In the genomic region with DNA sequence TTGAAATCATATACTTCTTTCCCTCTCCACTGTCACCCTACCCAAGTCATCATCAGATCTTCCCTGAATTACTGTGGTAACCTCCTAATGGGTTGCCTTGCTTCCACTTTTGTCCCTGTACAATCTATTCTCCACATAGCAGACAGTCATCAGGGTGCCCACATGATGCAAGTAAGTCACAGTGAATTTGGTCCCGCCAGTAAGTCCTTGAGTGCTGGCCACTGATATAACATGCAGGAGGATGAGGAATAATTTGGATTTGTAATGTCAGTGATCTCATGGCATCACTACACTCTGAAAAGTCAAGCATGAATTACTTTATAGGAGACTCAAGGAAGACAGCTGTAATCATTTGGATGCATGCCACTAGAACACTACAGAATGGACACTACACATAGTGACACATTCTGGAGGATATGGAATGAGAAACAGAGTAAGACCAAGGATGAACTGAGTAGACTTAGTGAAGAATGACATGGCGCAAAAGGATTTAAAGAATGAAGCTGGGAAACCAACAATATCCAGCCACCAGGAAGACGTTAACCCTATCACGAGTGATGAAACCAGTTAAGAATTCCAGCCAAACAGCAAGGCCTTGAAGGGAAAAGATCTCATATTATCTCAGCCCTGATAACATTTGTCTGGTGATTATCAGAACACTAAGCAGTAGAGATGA, we compare ENCODE assay signal across 12 cellular contexts. TPM values are rescaled to one million over a fixed set of nuclear protein-coding genes. Genes with fewer than 3 reads are reported as not detected.
DNase-seq lines count a peak whose midpoint lies in the region; FAIRE-seq and TF ChIP-seq lines count a peak whose summit lies in the region.
"Had no signal": no experiment of that assay in that cellular context is flagged by ENCODE, and none has a peak within 500 bp of the region (broad histone marks: within the 10 kb centered on the region; RNA-seq: fewer than 3 reads in every experiment).

No MANE protein-coding gene starts in this region.

- dilution Hi-C loops in endothelial cell of umbilical vein (cut with MboI; ENCODE audit: extremely low pct_ligation_motif_present, low sequenced_read_pairs) = no loop called here

- DNase-seq in AG20443 (ENCODE audit: low spot score) = peak; percentile 77
- peak; percentile 11 for DNase-seq in NCI-H2029 (lab: John Stamatoyannopoulos, UW)
- peak; percentile 76 for DNase-seq in endothelial cell of umbilical vein (ENCODE audit: low read depth, low spot score)
- DNase-seq in activated CD4-positive, CD25-positive, alpha-beta regulatory T cell treated with anti-CD3 and anti-CD28 coated beads, Interleukin-2, amount 50 U/mL, for 72 hours = no peak
- DNase-seq in OCI-LY7 (ENCODE audit: low spot score) = no peak
- DNase-seq in NCI-H2081 (lab: John Stamatoyannopoulos, UW) = no peak
- no peak for DNase-seq in NCI-H1092 (lab: John Stamatoyannopoulos, UW)
- DNase-seq: activated CD4-positive, alpha-beta T cell treated with anti-CD3 and anti-CD28 coated beads for 48 hours; left cardiac atrium; NCI-H2081 treated with DMSO at 0.1 percent for 48 hours had no signal

- BruUV-seq in endothelial cell of umbilical vein (replicated peaks; lab: Mats Ljungman, UMichigan) (no TSS peak), OCI-LY7 (replicated peaks; lab: Mats Ljungman, UMichigan) (no TSS peak)

- H3K36me3 ChIP-seq in endothelial cell of umbilical vein (ENCODE audit: control insufficient read depth in 2 of 2, extremely low read depth in 1 of 2, insufficient read depth in 2 of 2, low read length in 2 of 2) (no peaks in the 10 kb centered on the region), mesodermal cell (ENCODE audit: control insufficient read depth, insufficient read depth, low read length) (no peaks in the 10 kb centered on the region), OCI-LY7 (ENCODE audit: insufficient read depth, low read length) (no peaks in the 10 kb centered on the region)

- H2AFZ ChIP-seq in endothelial cell of umbilical vein (ENCODE audit: low read depth, low read length) (no peak overlapping the region), OCI-LY7 (ENCODE audit: low read length) (no peak overlapping the region)

- H3K4me1 ChIP-seq in endothelial cell of umbilical vein (ENCODE audit: control insufficient read depth, extremely low read depth, insufficient read depth, low read length) (peaks cover 21% of the 10 kb centered on the region), mesodermal cell (ENCODE audit: control insufficient read depth, insufficient read depth, low read length, poor library complexity, severe bottlenecking) (peaks cover 30% of the 10 kb centered on the region), OCI-LY7 (ENCODE audit: insufficient read depth, low read length, poor library complexity, severe bottlenecking) (peaks cover 28% of the 10 kb centered on the region)

- H3K9me2 ChIP-seq in OCI-LY7 (ENCODE audit: insufficient read depth, low read length) = no peaks in the 10 kb centered on the region

- H3K79me2 ChIP-seq in endothelial cell of umbilical vein (ENCODE audit: control insufficient read depth, insufficient read depth, low read length) (peaks cover 77% of the 10 kb centered on the region), OCI-LY7 (ENCODE audit: insufficient read depth, low read depth, low read length) (no peaks in the 10 kb centered on the region; the same call in 1 of the 2 replicates)

- H3K4me2 ChIP-seq in endothelial cell of umbilical vein (ENCODE audit: insufficient read depth, low read length) (peak overlapping the region; percentile 8), OCI-LY7 (ENCODE audit: low read length) (no peak overlapping the region)

- no peaks in the 10 kb centered on the region for H3K27me3 ChIP-seq in endothelial cell of umbilical vein (ENCODE audit: control insufficient read depth in 2 of 2, insufficient read depth in 2 of 2, low read length in 2 of 2)

- FAIRE-seq in endothelial cell of umbilical vein (lab: Jason Lieb, UNC) = peak; percentile 42
- FAIRE-seq: endometrium had no signal

- H4K20me1 ChIP-seq in endothelial cell of umbilical vein (replicated peaks; ENCODE audit: control insufficient read depth, extremely low read depth, insufficient read depth, low read length) = no peaks in the 10 kb centered on the region
- H4K20me1 ChIP-seq in OCI-LY7 (ENCODE audit: insufficient read depth, low read length) = no peaks in the 10 kb centered on the region

- no peak for TF ChIP-seq POLR2A in endothelial cell of umbilical vein (IDR thresholded peaks at IDR 0.05; ENCODE audit: low read depth, low read length)

- peak overlapping the region; percentile 38 for H3K27ac ChIP-seq in endothelial cell of umbilical vein (ENCODE audit: insufficient read depth, low read depth, low read length)
- peak overlapping the region; percentile 99 for H3K27ac ChIP-seq in mesodermal cell (ENCODE audit: low read depth, low read length, severe bottlenecking)
- no peak overlapping the region for H3K27ac ChIP-seq in OCI-LY7 (ENCODE audit: low read depth, low read length, poor library complexity, severe bottlenecking)

- TF ChIP-seq CTCF in endothelial cell of umbilical vein (IDR thresholded peaks at IDR 0.05; ENCODE audit: extremely low read depth in 1 of 2, insufficient read depth in 1 of 2, low read depth in 1 of 2, low read length in 2 of 2) = no peak
- no peak for TF ChIP-seq CTCF in OCI-LY7 (conservative IDR thresholded peaks at IDR 0.05; ENCODE audit: low read length)

- H3K9me3 ChIP-seq in endothelial cell of umbilical vein (replicated peaks; ENCODE audit: control insufficient read depth, insufficient read depth, low read length) = no peaks in the 10 kb centered on the region
- H3K9me3 ChIP-seq in mesodermal cell (ENCODE audit: control insufficient read depth, low read length) = no peaks in the 10 kb centered on the region
- no peaks in the 10 kb centered on the region for H3K9me3 ChIP-seq in OCI-LY7 (ENCODE audit: low read length)

- H3K9me1 ChIP-seq in endothelial cell of umbilical vein (replicated peaks; ENCODE audit: control insufficient read depth, extremely low read depth, insufficient read depth, low read length) = no peaks in the 10 kb centered on the region

- no peak overlapping the region for H3K4me3 ChIP-seq in endothelial cell of umbilical vein (replicated peaks in 1 of 3; ENCODE audit: insufficient read depth in 1 of 3, low read depth in 1 of 3, low read length in 3 of 3)
- H3K4me3 ChIP-seq in mesodermal cell (ENCODE audit: extremely low read depth, insufficient read depth, low read length, poor library complexity, severe bottlenecking) = no peak overlapping the region
- H3K4me3 ChIP-seq in OCI-LY7 (ENCODE audit: low read depth, low read length, poor library complexity, severe bottlenecking) = no peak overlapping the region

- intact Hi-C loops in endothelial cell of umbilical vein (cut with micrococcal nuclease) = no loop called here
- intact Hi-C loops in OCI-LY7 (cut with micrococcal nuclease; ENCODE audit: unreplicated experiment) = no loop called here

- POLR2A ChIA-PET in endothelial cell of umbilical vein (lab: Charles Lee) = no interaction called here
- POLR2A ChIA-PET in OCI-LY7 (lab: Charles Lee) = interaction anchor here (0.9 kb wide), 1 partner anchor 15 kb away, joined by 4 read pairs; no protein-coding TSS in a partner anchor

- peak overlapping the region; percentile 19 for H3K9ac ChIP-seq in endothelial cell of umbilical vein (replicated peaks; ENCODE audit: extremely low read depth, insufficient read depth, low read length)

- 53 to 100% methylated on average over 1 to 3 of the region's 4 CpGs for WGBS in mesodermal cell (ENCODE audit: insufficient coverage in 2 of 2), 2 experiments

- CTCF ChIA-PET in endothelial cell of umbilical vein (lab: Charles Lee) = interaction anchor here (0.8 to 1.0 kb wide), 2 partner anchors 13 to 28 kb away, joined by 3 read pairs; no protein-coding TSS in a partner anchor
- CTCF ChIA-PET in OCI-LY7 (lab: Charles Lee; ENCODE audit: unreplicated experiment) = no interaction called here

TF ChIP-seq in endothelial cell of umbilical vein, 7 proteins besides CTCF, POLR2A, EP300 and RAD21:
- TF ChIP-seq JUN (IDR thresholded peaks at IDR 0.05; ENCODE audit: borderline replicate concordance, insufficient read depth, insufficient read length, low read depth) (peak; percentile 24), FOS (IDR thresholded peaks at IDR 0.05; ENCODE audit: borderline replicate concordance, insufficient read depth, low read length) (no peak), POLR2AphosphoS5 (IDR thresholded peaks at IDR 0.05; ENCODE audit: insufficient read depth, low read depth, low read length) (no peak), GATA2 (IDR thresholded peaks at IDR 0.05; ENCODE audit: insufficient read depth, insufficient read length, low read depth, low read length) (peak; percentile 73)

RNA-seq across cellular contexts. Expression of gene MARCHF3, which starts 28.6 kb away (rescaled TPM):
- total RNA-seq in endothelial cell of umbilical vein (31.7 and 31.9 TPM in 2 replicates), OCI-LY7 (2022) (5.4 and 7.3 TPM in 2 replicates)
- polyA plus RNA-seq in endothelial cell of umbilical vein = 30.2 and 35.0 TPM in 2 replicates
- polyA plus RNA-seq in endothelial cell of umbilical vein (2011; cell fraction: cytosol; rRNA removed) = 20.0 and 24.6 TPM in 2 replicates
- 18.5 and 27.8 TPM in 2 replicates for polyA plus RNA-seq in endothelial cell of umbilical vein (2011; cell fraction: nucleus; rRNA removed)
- 30.3 and 43.9 TPM in 2 replicates for polyA plus RNA-seq in endothelial cell of umbilical vein (2012)
- 49.3 and 58.2 TPM in 2 replicates for polyA minus RNA-seq in endothelial cell of umbilical vein
- polyA minus RNA-seq in endothelial cell of umbilical vein (2011; cell fraction: cytosol; rRNA and poly(A)+ RNA removed) = 2.7 TPM
- 49.4 and 51.2 TPM in 2 replicates for polyA minus RNA-seq in endothelial cell of umbilical vein (2011; cell fraction: nucleus; rRNA and poly(A)+ RNA removed)
- polyA plus RNA-seq in mesodermal cell (2013, experiment 1 of 2) = 12.5 TPM
- polyA plus RNA-seq in mesodermal cell (2013, experiment 2 of 2) = 16.2 TPM
- total RNA-seq in OCI-LY7 (2014; rRNA removed; shearing (Covaris generic)) = 7.0 and 9.2 TPM in 2 replicates

Comparison
In these comparisons a context has a peak if more than half of its experiments do, and no peak if none do; other contexts are left out.
1. DNase-seq: peak in AG20443 (single experiment), NCI-H2029 (single experiment) and endothelial cell of umbilical vein (single experiment); none in activated CD4-positive, CD25-positive, alpha-beta regulatory T cell treated with anti-CD3 and anti-CD28 coated beads, Interleukin-2, amount 50 U/mL, for 72 hours (single experiment), OCI-LY7 (single experiment), NCI-H2081 (0 of 2) and NCI-H1092 (single experiment).